28 cellular contexts compared by ENCODE assay signal in the genomic region with DNA sequence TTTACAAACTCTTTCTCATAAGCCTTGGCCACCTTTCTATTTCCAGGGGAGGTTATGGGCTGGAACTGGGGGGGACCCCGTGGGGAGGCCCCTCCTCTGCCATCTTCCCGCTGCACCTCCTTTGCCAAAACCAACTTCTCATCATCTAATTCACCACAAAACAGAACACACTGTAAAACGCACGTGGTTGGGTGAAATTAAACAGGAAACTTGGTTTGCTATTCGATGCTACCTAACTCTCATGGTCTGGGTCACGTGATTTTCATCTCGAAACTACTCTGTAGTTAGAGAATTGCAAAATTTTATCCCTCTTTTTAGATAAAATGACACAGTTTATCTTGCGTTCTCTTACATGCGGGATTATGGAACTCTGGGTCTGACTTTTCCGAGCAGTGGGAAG.
"Had no signal": no experiment of that assay in that cellular context is flagged by ENCODE, and none has a peak within 500 bp of the region (broad histone marks: within the 10 kb centered on the region; RNA-seq: fewer than 3 reads in every experiment).

No MANE protein-coding gene starts in this region.

- H3K9me3 ChIP-seq: colonic mucosa, esophagus muscularis mucosa, gastroesophageal sphincter, heart left ventricle, lower lobe of right lung, mucosa of descending colon, neutrophil, prostate gland, right atrium auricular region, suprapubic skin, vagina had no signal

- H3K36me3 ChIP-seq: colonic mucosa, neutrophil, prostate gland had no signal

- H2AFZ ChIP-seq: hepatocyte had no signal

- H3K4me3 Mint-ChIP-seq: central memory CD8-positive, alpha-beta T cell; dendritic cell treated with granulocyte-macrophage colony-stimulating factor and Interleukin-4, amounts not matched to agents 40 ng/mL and 50 ng/mL, for 4 days; naive B cell; stimulated activated effector memory CD8-positive, alpha-beta T cell treated with anti-CD3 and anti-CD28 coated beads, Interleukin-12 subunit alpha, Interleukin-12 subunit beta, amount 100 ng/mL, for 72 hours; stimulated activated naive CD8-positive, alpha-beta T cell treated with anti-CD3 and anti-CD28 coated beads, Interleukin-15, Interleukin-2, amounts not matched to agents 100 ng/mL and 50 ng/mL, for 24 hours had no signal

- ATAC-seq: foreskin keratinocyte; gastroesophageal sphincter; heart left ventricle; left colon; left ventricle myocardium superior; lower lobe of right lung; mucosa of descending colon; sciatic nerve; stimulated activated effector memory CD8-positive, alpha-beta T cell treated with anti-CD3 and anti-CD28 coated beads, Interleukin-12 subunit alpha, Interleukin-12 subunit beta, amount 100 ng/mL, for 72 hours had no signal

- H3K27ac ChIP-seq: colonic mucosa, esophagus muscularis mucosa, foreskin keratinocyte, gastroesophageal sphincter, heart left ventricle, hepatocyte, lower lobe of right lung, neutrophil, prostate gland, right atrium auricular region, suprapubic skin, vagina had no signal

- FAIRE-seq: endothelial cell of umbilical vein, islet of Langerhans had no signal

- H3K4me3 ChIP-seq: colonic mucosa, esophagus muscularis mucosa, gastroesophageal sphincter, heart left ventricle, hepatocyte, lower lobe of right lung, mucosa of descending colon, prostate gland, right atrium auricular region, smooth muscle cell, suprapubic skin, vagina had no signal

- H3K4me2 ChIP-seq: hepatocyte, smooth muscle cell had no signal

- H3K27me3 ChIP-seq: colonic mucosa, esophagus muscularis mucosa, foreskin keratinocyte, gastroesophageal sphincter, heart left ventricle, hepatocyte, neutrophil, right atrium auricular region, suprapubic skin, vagina had no signal

- DNase-seq: colonic mucosa; effector memory CD4-positive, alpha-beta T cell; foreskin keratinocyte; heart left ventricle; left ventricle myocardium superior; lower lobe of right lung; mucosa of descending colon; naive B cell; stimulated activated CD4-positive, alpha-beta T cell treated with anti-CD3 and anti-CD28 coated beads, Interleukin-2, amount 100 ng/mL, for 24 hours; stimulated activated CD4-positive, alpha-beta T cell treated with anti-CD3 and anti-CD28 coated beads, Interleukin-4, amount 100 ng/mL, for 24 hours; trophoblast cell had no signal

- H3K27me3 Mint-ChIP-seq: central memory CD8-positive, alpha-beta T cell had no signal

- H3K27ac Mint-ChIP-seq: dendritic cell treated with granulocyte-macrophage colony-stimulating factor and Interleukin-4, amounts not matched to agents 40 ng/mL and 50 ng/mL, for 4 days; stimulated activated effector memory CD8-positive, alpha-beta T cell treated with anti-CD3 and anti-CD28 coated beads, Interleukin-12 subunit alpha, Interleukin-12 subunit beta, amount 100 ng/mL, for 72 hours; stimulated activated naive CD8-positive, alpha-beta T cell treated with anti-CD3 and anti-CD28 coated beads, Interleukin-15, Interleukin-2, amounts not matched to agents 100 ng/mL and 50 ng/mL, for 24 hours had no signal

- H3K79me2 ChIP-seq: hepatocyte had no signal

- H3K4me1 ChIP-seq: colonic mucosa, foreskin keratinocyte, lower lobe of right lung, prostate gland had no signal

- H3K36me3 Mint-ChIP-seq: stimulated activated effector memory CD8-positive, alpha-beta T cell treated with anti-CD3 and anti-CD28 coated beads, Interleukin-12 subunit alpha, Interleukin-12 subunit beta, amount 100 ng/mL, for 72 hours had no signal

- H3K9me3 Mint-ChIP-seq: central memory CD8-positive, alpha-beta T cell; dendritic cell treated with granulocyte-macrophage colony-stimulating factor and Interleukin-4, amounts not matched to agents 40 ng/mL and 50 ng/mL, for 4 days; stimulated activated effector memory CD8-positive, alpha-beta T cell treated with anti-CD3 and anti-CD28 coated beads, Interleukin-12 subunit alpha, Interleukin-12 subunit beta, amount 100 ng/mL, for 72 hours; stimulated activated naive CD8-positive, alpha-beta T cell treated with anti-CD3 and anti-CD28 coated beads, Interleukin-15, Interleukin-2, amounts not matched to agents 100 ng/mL and 50 ng/mL, for 24 hours had no signal
